Comparison of ENCODE assay signal across 9 cellular contexts in the genomic region with DNA sequence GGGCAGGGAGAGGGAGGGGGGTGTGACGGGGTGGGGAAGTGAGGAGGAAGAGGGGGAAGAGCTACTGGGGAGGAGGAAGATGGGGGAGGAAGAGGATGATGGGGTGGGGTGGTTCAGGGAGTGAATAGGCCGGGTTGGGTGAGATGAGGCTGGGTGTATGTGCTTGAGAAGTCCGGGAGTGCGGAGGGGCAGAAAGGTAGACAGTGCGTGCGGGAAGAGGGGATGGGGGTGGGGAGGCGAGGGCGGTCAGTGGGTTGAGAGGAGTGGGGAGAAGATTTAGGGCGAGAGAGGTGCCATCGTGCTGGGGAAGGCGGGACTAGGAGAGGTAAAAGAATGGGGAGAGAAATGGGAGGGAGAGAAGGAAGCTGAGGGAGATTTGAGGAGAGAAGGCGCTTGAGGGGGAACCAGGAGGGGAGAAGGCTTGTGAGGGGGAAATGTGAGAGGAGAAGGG. TPM values are rescaled to one million over a fixed set of nuclear protein-coding genes. Genes with fewer than 3 reads are reported as not detected.
DNase-seq lines count a peak whose midpoint lies in the region; ATAC-seq and TF ChIP-seq lines count a peak whose summit lies in the region.
"Had no signal": no experiment of that assay in that cellular context is flagged by ENCODE, and none has a peak within 500 bp of the region (broad histone marks: within the 10 kb centered on the region; RNA-seq: fewer than 3 reads in every experiment).

No MANE protein-coding gene starts in this region.

- WGBS in esophagus muscularis mucosa: 24% methylated on average over 12 of the region's 12 CpGs
- 6 to 10% methylated on average over 12 of the region's 12 CpGs for WGBS in aorta, 2 donors

- intact Hi-C loops in esophagus muscularis mucosa (cut with DNase I) (no loop called here), aorta (cut with DNase I) (loop anchor here in 1 of 2 donors (10.0 kb wide), 1 partner anchor 140 kb away; no protein-coding TSS in a partner anchor)

- no peak for ATAC-seq in activated naive CD8-positive, alpha-beta T cell treated with anti-CD3 and anti-CD28 coated beads, Interleukin-2, amount 50 U/mL, for 24 hours
- ATAC-seq in naive B cell (ENCODE audit: low read depth in 2 of 2) (no peak), aorta (ENCODE audit: low FRiP score) (peak; percentile 65), GM19023 (IDR thresholded peaks at IDR 0.05; ENCODE audit: unreplicated experiment) (no peak), GM18861 (IDR thresholded peaks at IDR 0.05; ENCODE audit: unreplicated experiment) (no peak)

- H3K4me3 ChIP-seq in esophagus muscularis mucosa: peak overlapping the region; percentile 42 to 59 (median 46)
- peak overlapping the region; percentile 1 to 50 for H3K4me3 ChIP-seq in aorta (ENCODE audit: low read length in 2 of 2)

- no peaks in the 10 kb centered on the region for H3K36me3 Mint-ChIP-seq in activated naive CD8-positive, alpha-beta T cell
- H3K36me3 Mint-ChIP-seq in activated naive CD8-positive, alpha-beta T cell treated with anti-CD3 and anti-CD28 coated beads, Interleukin-2, amount 50 U/mL, for 24 hours (ENCODE audit: low read depth): peaks cover 2% of the 10 kb centered on the region
- H3K36me3 Mint-ChIP-seq in naive B cell: no peaks in the 10 kb centered on the region

- TF ChIP-seq EP300 in esophagus muscularis mucosa (IDR thresholded peaks at IDR 0.05): no peak

- TF ChIP-seq CTCF in esophagus muscularis mucosa (IDR thresholded peaks at IDR 0.05): no peak

- no peaks in the 10 kb centered on the region for H3K9me3 Mint-ChIP-seq in activated naive CD8-positive, alpha-beta T cell (ENCODE audit: low read depth)
- H3K9me3 Mint-ChIP-seq in activated naive CD8-positive, alpha-beta T cell treated with anti-CD3 and anti-CD28 coated beads, Interleukin-2, amount 50 U/mL, for 24 hours: peaks cover under 1% of the 10 kb centered on the region
- H3K9me3 Mint-ChIP-seq in naive B cell: peaks cover 0 to 6% (median 1%) of the 10 kb centered on the region in 7 donors

- peaks cover 28% of the 10 kb centered on the region for H3K4me1 Mint-ChIP-seq in activated naive CD8-positive, alpha-beta T cell (ENCODE audit: low read depth)
- H3K4me1 Mint-ChIP-seq in activated naive CD8-positive, alpha-beta T cell treated with anti-CD3 and anti-CD28 coated beads, Interleukin-2, amount 50 U/mL, for 24 hours: peaks cover 33% of the 10 kb centered on the region
- peaks cover 29 to 46% (median 36%) of the 10 kb centered on the region in 3 donors for H3K4me1 Mint-ChIP-seq in naive B cell

- no peak overlapping the region for H3K27ac Mint-ChIP-seq in activated naive CD8-positive, alpha-beta T cell
- no peak overlapping the region for H3K27ac Mint-ChIP-seq in activated naive CD8-positive, alpha-beta T cell treated with anti-CD3 and anti-CD28 coated beads, Interleukin-2, amount 50 U/mL, for 24 hours
- H3K27ac Mint-ChIP-seq in naive B cell: peak overlapping the region in 5 of 6 donors; percentile 23 to 97 (median 90)

- H3K4me1 ChIP-seq in esophagus muscularis mucosa: peaks cover 13 to 19% (median 16%) of the 10 kb centered on the region in 4 donors
- no peaks in the 10 kb centered on the region for H3K4me1 ChIP-seq in aorta (ENCODE audit: control insufficient read depth in 1 of 2, insufficient read depth in 2 of 2, low read length in 2 of 2)

- H3K27me3 ChIP-seq in esophagus muscularis mucosa: no peaks in the 10 kb centered on the region
- no peaks in the 10 kb centered on the region for H3K27me3 ChIP-seq in aorta (ENCODE audit: control insufficient read depth in 1 of 2, insufficient read depth in 2 of 2, low read length in 1 of 2)

- H3K36me3 ChIP-seq in esophagus muscularis mucosa (no peaks in the 10 kb centered on the region), aorta (ENCODE audit: control insufficient read depth in 1 of 2, insufficient read depth in 2 of 2, low read length in 1 of 2) (no peaks in the 10 kb centered on the region)

- H3K27me3 Mint-ChIP-seq in activated naive CD8-positive, alpha-beta T cell: no peaks in the 10 kb centered on the region
- peaks cover 2% of the 10 kb centered on the region for H3K27me3 Mint-ChIP-seq in activated naive CD8-positive, alpha-beta T cell treated with anti-CD3 and anti-CD28 coated beads, Interleukin-2, amount 50 U/mL, for 24 hours
- no peaks in the 10 kb centered on the region for H3K27me3 Mint-ChIP-seq in naive B cell

- no peak for DNase-seq in activated naive CD8-positive, alpha-beta T cell treated with anti-CD3 and anti-CD28 coated beads, Interleukin-2, amount 50 U/mL, for 24 hours
- DNase-seq in esophagus muscularis mucosa (ENCODE audit: extremely low spot score): no peak
- DNase-seq in naive B cell: no peak
- DNase-seq in aorta: no peak
- no peak for DNase-seq in NCI-H1092 treated with DMSO at 0.1 percent for 48 hours (lab: John Stamatoyannopoulos, UW)

- H3K9me3 ChIP-seq in esophagus muscularis mucosa (no peaks in the 10 kb centered on the region), aorta (ENCODE audit: control insufficient read depth, low read length) (no peaks in the 10 kb centered on the region)

- peak overlapping the region; percentile 72 for H3K4me3 Mint-ChIP-seq in activated naive CD8-positive, alpha-beta T cell
- H3K4me3 Mint-ChIP-seq in activated naive CD8-positive, alpha-beta T cell treated with anti-CD3 and anti-CD28 coated beads, Interleukin-2, amount 50 U/mL, for 24 hours: no peak overlapping the region
- H3K4me3 Mint-ChIP-seq in naive B cell: peak overlapping the region; percentile 82 to 92 (median 88)

- H3K27ac ChIP-seq in esophagus muscularis mucosa (replicated peaks in 1 of 4) (peak overlapping the region; percentile 55 to 79 (median 64)), aorta (ENCODE audit: low read depth in 1 of 2, low read length in 2 of 2) (no peak overlapping the region)
- H3K27ac ChIP-seq: C4-2B had no signal

- no peak for TF ChIP-seq POLR2A in esophagus muscularis mucosa (IDR thresholded peaks at IDR 0.05; ENCODE audit: low read depth)

RNA-seq across cellular contexts. Expression of a gene that starts 30.9 kb away (rescaled TPM):
- total RNA-seq in esophagus muscularis mucosa (10 to 100 TPM; 16.6 to 30.6 (median 19.8) TPM), aorta (10 to 100 TPM; 35.2 to 64.4 TPM)
- polyA plus RNA-seq in naive B cell (ENCODE audit: low read depth in 6 of 6) (1 to 10 TPM; 5.1 to 10.0 (median 8.4) TPM), aorta (1 to 10 TPM; 4.0 to 7.3 TPM)

Comparison
In these comparisons a context has a peak if more than half of its experiments do, and no peak if none do; other contexts are left out.
1. H3K27ac Mint-ChIP-seq: peak in naive B cell (5 of 6); none in activated naive CD8-positive, alpha-beta T cell (single experiment) and activated naive CD8-positive, alpha-beta T cell treated with anti-CD3 and anti-CD28 coated beads, Interleukin-2, amount 50 U/mL, for 24 hours (single experiment).
2. H3K27ac ChIP-seq: peak in esophagus muscularis mucosa (4 of 4); none in aorta (0 of 2).